ENCODE assay signal across 18 cellular contexts in genomic region chr20:14790771-14791517, GRCh38.
DNase-seq lines count a peak whose midpoint lies in the region; ATAC-seq, FAIRE-seq and TF ChIP-seq lines count a peak whose summit lies in the region.
"Had no signal": no experiment of that assay in that cellular context is flagged by ENCODE, and none has a peak within 500 bp of the region (broad histone marks: within the 10 kb centered on the region; RNA-seq: fewer than 3 reads in every experiment).

No MANE protein-coding gene starts in this region.

- no peaks in the 10 kb centered on the region for H3K79me2 ChIP-seq in GM12878 (ENCODE audit: control insufficient read depth, insufficient read depth, low read length)
- no peaks in the 10 kb centered on the region for H3K79me2 ChIP-seq in neural progenitor cell (ENCODE audit: low read depth)

- TF ChIP-seq POLR2A in GM12878 (IDR thresholded peaks at IDR 0.05; ENCODE audit: low read depth, low read length) (no peak), adrenal gland (IDR thresholded peaks at IDR 0.05) (no peak)

- no peak overlapping the region for H3K27ac Mint-ChIP-seq in neural progenitor cell
- H3K27ac Mint-ChIP-seq: brain had no signal

- no peaks in the 10 kb centered on the region; the same call in 1 of the 2 replicates for H3K4me1 ChIP-seq in GM12878 (ENCODE audit: control insufficient read depth, insufficient read depth, low read length)
- no peaks in the 10 kb centered on the region for H3K4me1 ChIP-seq in neural progenitor cell
- H3K4me1 ChIP-seq in adrenal gland (replicated peaks in 1 of 2): no peaks in the 10 kb centered on the region
- H3K4me1 ChIP-seq: gastroesophageal sphincter had no signal

- TF ChIP-seq EP300 in GM12878 (IDR thresholded peaks at IDR 0.05; ENCODE audit: borderline replicate concordance in 1 of 2, control insufficient read depth in 1 of 2, low read depth in 2 of 2, low read length in 2 of 2): no peak

- in situ Hi-C loops in GM12878 (cut with MboI): no loop called here

- RAD21 ChIA-PET in GM12878 (lab: Charles Lee; ENCODE audit: unreplicated experiment): interaction anchor here (0.7 kb wide), 1 partner anchor 42 kb away, joined by 4 read pairs; no protein-coding TSS in a partner anchor

- no peak for ATAC-seq in GM12878
- ATAC-seq: gastroesophageal sphincter had no signal

- H3K36me3 Mint-ChIP-seq in neural progenitor cell: no peaks in the 10 kb centered on the region
- H3K36me3 Mint-ChIP-seq: brain had no signal

- DNase-seq in DMS153 treated with DMSO at 0.1 percent for 48 hours (lab: John Stamatoyannopoulos, UW; ENCODE audit: unreplicated experiment) (peak; percentile 35), NCI-H2081 (lab: John Stamatoyannopoulos, UW) (peak; percentile 64 to 86), GM12878 (ENCODE audit: low read depth, low spot score) (no peak), neural progenitor cell (ENCODE audit: low spot score) (peak; percentile 8), Kasumi-1 (lab: John Stamatoyannopoulos, UW) (no peak), OCI-M1 (lab: John Stamatoyannopoulos, UW) (no peak), cerebellar nuclear complex (lab: John Stamatoyannopoulos, UW) (no peak), adrenal gland (no peak)
- DNase-seq: activated CD8-positive, alpha-beta memory T cell treated with anti-CD3 and anti-CD28 coated beads for 24 hours; activated effector memory CD4-positive, alpha-beta T cell treated with anti-CD3 and anti-CD28 coated beads, Interleukin-2, amount 50 U/mL, for 16 hours; DND-41; effector CD8-positive, alpha-beta T cell; islet precursor cell; Karpas-422; NCI-H2107 had no signal

- POLR2A ChIA-PET in GM12878 (lab: Charles Lee): interaction anchor here (0.6 kb wide), 1 partner anchor 149 kb away, joined by 7 read pairs; no protein-coding TSS in a partner anchor

- H3K27ac ChIP-seq in GM12878 (ENCODE audit: control insufficient read depth, insufficient read depth) (no peak overlapping the region), neural progenitor cell (no peak overlapping the region), adrenal gland (no peak overlapping the region)
- H3K27ac ChIP-seq: gastroesophageal sphincter had no signal

- no peak for TF ChIP-seq CTCF in GM12878 (IDR thresholded peaks at IDR 0.05 in 2 of 3, conservative IDR thresholded peaks at IDR 0.05 in 1 of 3; ENCODE audit: control insufficient read depth in 2 of 3, extremely low read depth in 1 of 3, insufficient read depth in 1 of 3, low read depth in 3 of 3, low read length in 3 of 3)
- no peak for TF ChIP-seq CTCF in neural progenitor cell (IDR thresholded peaks at IDR 0.05)
- no peak for TF ChIP-seq CTCF in adrenal gland (IDR thresholded peaks at IDR 0.05)

- no peak for TF ChIP-seq RAD21 in GM12878 (IDR thresholded peaks at IDR 0.05; ENCODE audit: insufficient read depth, low read depth, low read length)

- no peaks in the 10 kb centered on the region for H3F3A ChIP-seq in neural progenitor cell (ENCODE audit: low read depth)

- CTCF ChIA-PET in GM12878 (lab: Yijun Ruan, JAX): no interaction called here

- H3K9me3 Mint-ChIP-seq in neural progenitor cell: peaks cover under 1% of the 10 kb centered on the region

- FAIRE-seq in GM12878 (lab: Jason Lieb, UNC): peak; percentile 47
- FAIRE-seq: GM12891 had no signal

- H3K36me3 ChIP-seq in GM12878 (ENCODE audit: control insufficient read depth in 2 of 2, insufficient read depth in 2 of 2, low read length in 1 of 2) (no peaks in the 10 kb centered on the region), neural progenitor cell (no peaks in the 10 kb centered on the region), adrenal gland (replicated peaks in 1 of 2) (no peaks in the 10 kb centered on the region)
- H3K36me3 ChIP-seq: gastroesophageal sphincter had no signal

- no TSS peak for BruUV-seq in GM12878 (replicated peaks; lab: Mats Ljungman, UMichigan)

- SMC1A ChIA-PET in GM12878 (lab: Charles Lee; ENCODE audit: uncharacterized antibody, unreplicated experiment): interaction anchor here (1.0 to 1.4 kb wide), 3 partner anchors 10 to 21 kb away, joined by 3 to 5 read pairs (median 3); no protein-coding TSS in a partner anchor

- H3K4me1 Mint-ChIP-seq in neural progenitor cell: peaks cover 2% of the 10 kb centered on the region

- no peak overlapping the region for H3K4me2 ChIP-seq in GM12878 (ENCODE audit: control insufficient read depth, insufficient read depth)
- no peak overlapping the region for H3K4me2 ChIP-seq in neural progenitor cell

- no peak overlapping the region for H3K4me3 Mint-ChIP-seq in neural progenitor cell

- H2AFZ ChIP-seq in GM12878 (ENCODE audit: control insufficient read depth, low read depth, low read length): no peak overlapping the region
- no peak overlapping the region for H2AFZ ChIP-seq in neural progenitor cell (replicated peaks)

- H4K20me1 ChIP-seq in GM12878 (ENCODE audit: control insufficient read depth, insufficient read depth): no peaks in the 10 kb centered on the region
- no peaks in the 10 kb centered on the region for H4K20me1 ChIP-seq in neural progenitor cell (ENCODE audit: low read depth)

- H3K27me3 ChIP-seq in GM12878 (replicated peaks in 1 of 2; ENCODE audit: control insufficient read depth in 2 of 2, insufficient read depth in 2 of 2, low read length in 1 of 2) (no peaks in the 10 kb centered on the region), neural progenitor cell (no peaks in the 10 kb centered on the region), adrenal gland (no peaks in the 10 kb centered on the region)
- H3K27me3 ChIP-seq: gastroesophageal sphincter had no signal

- H3K9me3 ChIP-seq in GM12878 (replicated peaks; ENCODE audit: control insufficient read depth, insufficient read depth, low read length): no peaks in the 10 kb centered on the region
- no peaks in the 10 kb centered on the region for H3K9me3 ChIP-seq in neural progenitor cell (ENCODE audit: low read depth)
- no peaks in the 10 kb centered on the region for H3K9me3 ChIP-seq in adrenal gland (replicated peaks in 1 of 3)
- H3K9me3 ChIP-seq: gastroesophageal sphincter had no signal

- H3K4me3 ChIP-seq in GM12878 (no peak overlapping the region), neural progenitor cell (no peak overlapping the region), adrenal gland (no peak overlapping the region)
- H3K4me3 ChIP-seq: gastroesophageal sphincter had no signal

- H3K9ac ChIP-seq in GM12878 (ENCODE audit: control insufficient read depth, insufficient read depth, low read length) (no peak overlapping the region), neural progenitor cell (no peak overlapping the region)

- H3K27me3 Mint-ChIP-seq in neural progenitor cell (ENCODE audit: insufficient read depth, low read depth): no peaks in the 10 kb centered on the region

- 12% methylated on average over 10 of the region's 10 CpGs for WGBS in GM12878 (ENCODE audit: insufficient coverage, insufficient replicate concordance, low lambda C conversion rate, missing lambda C conversion rate)
- WGBS in adrenal gland, 4 donors: 70 to 79% (median 77%) methylated on average over 10 of the region's 10 CpGs

- intact Hi-C loops in GM12878 (cut with micrococcal nuclease; ENCODE audit: unreplicated experiment): no loop called here
- intact Hi-C loops in adrenal gland (cut with DNase I): no loop called here

TF ChIP-seq in GM12878, 131 proteins besides CTCF, POLR2A, EP300 and RAD21:
- TF ChIP-seq RUNX3 (IDR thresholded peaks at IDR 0.05; ENCODE audit: low read length) (peak; percentile 18; the same call in 1 of the 2 replicates), TAF1 (IDR thresholded peaks at IDR 0.05; ENCODE audit: borderline replicate concordance, low read depth, low read length) (no peak)

Comparison
In these comparisons a context has a peak if more than half of its experiments do, and no peak if none do; other contexts are left out.
1. DNase-seq: peak in DMS153 treated with DMSO at 0.1 percent for 48 hours (single experiment), NCI-H2081 (2 of 2) and neural progenitor cell (single experiment); none in GM12878 (single experiment), Kasumi-1 (0 of 2), OCI-M1 (single experiment), cerebellar nuclear complex (0 of 2) and adrenal gland (0 of 7).